In the genomic region with DNA sequence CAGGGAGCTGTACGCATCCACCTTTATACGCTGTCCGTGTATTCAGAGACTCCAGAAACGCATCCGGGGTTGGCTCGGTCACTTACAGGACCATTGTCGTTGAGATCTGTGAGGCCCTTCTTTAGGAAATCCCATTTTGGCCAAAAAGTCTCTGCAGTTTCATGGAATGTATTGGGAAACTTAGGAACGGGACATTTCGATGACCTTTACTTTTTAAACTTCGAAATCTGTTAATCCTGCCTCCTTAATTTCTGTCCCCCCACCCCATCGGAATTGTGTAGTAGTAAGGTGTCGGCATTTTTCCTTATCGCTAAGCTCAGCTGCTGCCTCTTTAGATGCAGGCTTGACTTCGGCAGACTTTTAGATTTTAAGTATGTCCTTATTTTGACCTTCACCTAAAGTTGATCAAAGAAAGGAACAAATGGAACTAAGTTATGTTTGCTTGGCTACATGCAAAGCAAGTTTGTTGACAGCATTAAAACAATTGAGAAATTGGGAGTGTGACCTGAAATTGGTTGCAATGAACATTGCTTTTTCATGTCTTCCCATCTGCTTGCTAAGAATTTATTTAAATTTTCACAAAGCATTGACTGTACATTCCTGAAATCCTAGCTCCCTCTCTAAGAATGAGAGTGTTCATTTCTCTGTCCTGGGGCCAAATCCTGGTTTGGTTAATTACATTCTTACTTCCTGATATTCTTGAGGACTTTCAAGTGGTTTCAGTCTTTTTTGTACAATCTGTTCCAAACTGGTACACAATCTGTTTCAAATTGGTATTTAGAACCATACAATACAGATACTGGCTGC, we compare ENCODE assay signal across 8 cellular contexts. TPM values are rescaled to one million over a fixed set of nuclear protein-coding genes. Genes with fewer than 3 reads are reported as not detected.
DNase-seq lines count a peak whose midpoint lies in the region; ATAC-seq and TF ChIP-seq lines count a peak whose summit lies in the region.

No MANE protein-coding gene starts in this region.

- H3K4me3 ChIP-seq in Loucy (ENCODE audit: low read length, poor library complexity, severe bottlenecking) (peak overlapping the region; percentile 62), colonic mucosa (peak overlapping the region; percentile 36), mucosa of stomach (ENCODE audit: low read length) (peak overlapping the region; percentile 20)

- no peak for ATAC-seq in GM21723 (IDR thresholded peaks at IDR 0.05; ENCODE audit: unreplicated experiment)

- H3K4me2 ChIP-seq in Loucy (ENCODE audit: low read depth, low read length, poor library complexity, severe bottlenecking), result peak overlapping the region; percentile 49

- no peaks in the 10 kb centered on the region for H3K36me3 ChIP-seq in Loucy (ENCODE audit: insufficient read depth, low read length)
- no peaks in the 10 kb centered on the region for H3K36me3 ChIP-seq in colonic mucosa
- H3K36me3 ChIP-seq in mucosa of stomach (ENCODE audit: control insufficient read depth, insufficient read depth, low read length), result no peaks in the 10 kb centered on the region

- peaks cover 28% of the 10 kb centered on the region for H3K27me3 ChIP-seq in Loucy (ENCODE audit: insufficient read depth, low read length, poor library complexity, severe bottlenecking)
- H3K27me3 ChIP-seq in colonic mucosa, result no peaks in the 10 kb centered on the region
- no peaks in the 10 kb centered on the region for H3K27me3 ChIP-seq in mucosa of stomach (ENCODE audit: control insufficient read depth, insufficient read depth, low read length)

- TF ChIP-seq CTCF in Loucy (conservative IDR thresholded peaks at IDR 0.05; ENCODE audit: low read length), result no peak
- TF ChIP-seq CTCF in colonic mucosa (IDR thresholded peaks at IDR 0.05), result no peak

- H3K4me1 ChIP-seq in Loucy (ENCODE audit: insufficient read depth, low read length, poor library complexity, severe bottlenecking) (no peaks in the 10 kb centered on the region), colonic mucosa (peaks cover 3% of the 10 kb centered on the region), mucosa of stomach (ENCODE audit: control insufficient read depth, insufficient read depth, low read length) (peaks cover 9% of the 10 kb centered on the region)

- H4K20me1 ChIP-seq in Loucy (ENCODE audit: insufficient read depth, low read length, poor library complexity, severe bottlenecking), result no peaks in the 10 kb centered on the region

- H3K27ac ChIP-seq in colonic mucosa, result peak overlapping the region; percentile 91

- H3K9ac ChIP-seq in Loucy (ENCODE audit: low read depth, low read length, poor library complexity, severe bottlenecking) (no peak overlapping the region), colonic mucosa (ENCODE audit: low read depth in 2 of 2, low read length in 2 of 2) (peak overlapping the region; percentile 81 to 92), mucosa of stomach (ENCODE audit: low read length) (peak overlapping the region; percentile 89)

- intact Hi-C loops in colonic mucosa (cut with DNase I), result no loop called here

- no peak overlapping the region for H2AFZ ChIP-seq in Loucy (ENCODE audit: low read length)

- H3K9me2 ChIP-seq in Loucy (replicated peaks; ENCODE audit: low read depth, low read length), result no peaks in the 10 kb centered on the region

- H3F3A ChIP-seq in Loucy (ENCODE audit: low read depth), result 0 out of 2 replicates have a peak, but pooled peaks cover 5% of the 10 kb centered on the region

- H3K79me2 ChIP-seq in Loucy (ENCODE audit: insufficient read depth, low read length), result no peaks in the 10 kb centered on the region

- H3K9me3 ChIP-seq in Loucy (ENCODE audit: insufficient read depth, low read depth, low read length) (no peaks in the 10 kb centered on the region), colonic mucosa (no peaks in the 10 kb centered on the region), mucosa of stomach (ENCODE audit: control insufficient read depth, low read length) (no peaks in the 10 kb centered on the region)

- DNase-seq in CD1c-positive myeloid dendritic cell (ENCODE audit: extremely low spot score), result peak; percentile 13
- no peak for DNase-seq in colonic mucosa
- no peak for DNase-seq in NCI-H146 treated with DMSO at 0.1 percent for 48 hours (lab: John Stamatoyannopoulos, UW; ENCODE audit: unreplicated experiment)
- no peak for DNase-seq in retina
- no peak for DNase-seq in DMS79 (lab: John Stamatoyannopoulos, UW)

RNA-seq across cellular contexts. Expression of a gene that starts 0.9 kb away (rescaled TPM):
- total RNA-seq in colonic mucosa, result 10 to 100 TPM; 26.1 to 39.5 TPM
